Comparison of ENCODE assay signal across 8 cellular contexts in the genomic region with DNA sequence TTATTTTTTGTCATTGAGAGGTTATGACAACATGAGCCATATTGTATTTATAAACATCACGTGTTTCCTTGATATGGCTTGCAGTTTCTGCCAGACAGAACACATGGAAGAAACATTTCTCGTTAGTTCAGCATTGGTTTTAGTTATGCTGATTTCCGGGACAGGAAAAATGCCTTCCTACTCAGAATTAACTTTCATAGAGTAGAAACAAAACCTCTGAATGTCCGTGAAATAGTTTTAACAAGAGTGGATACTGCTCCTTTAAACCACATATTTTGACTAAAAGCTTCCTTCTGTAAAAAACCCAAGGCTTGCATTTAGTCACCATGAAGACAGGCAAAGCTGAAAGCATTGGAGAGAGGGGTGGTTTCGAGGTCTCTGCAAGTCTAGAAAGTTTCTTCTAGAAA.
DNase-seq lines count a peak whose midpoint lies in the region; ATAC-seq, FAIRE-seq and TF ChIP-seq lines count a peak whose summit lies in the region.

No MANE protein-coding gene starts in this region.

- H3K36me3 ChIP-seq in muscle layer of duodenum (ENCODE audit: control insufficient read depth in 1 of 2, insufficient read depth in 2 of 2, low read length in 2 of 2) (no peaks in the 10 kb centered on the region), SJCRH30 (peaks cover 13% of the 10 kb centered on the region)

- peak; percentile 82 for ATAC-seq in GM18517 (IDR thresholded peaks at IDR 0.05; ENCODE audit: unreplicated experiment)
- ATAC-seq in HG02571 (IDR thresholded peaks at IDR 0.05; ENCODE audit: unreplicated experiment): peak; percentile 87
- no peak for ATAC-seq in omental fat pad (ENCODE audit: low FRiP score)

- H3K9me3 ChIP-seq in muscle layer of duodenum (ENCODE audit: control insufficient read depth in 1 of 2, low read length in 2 of 2): no peaks in the 10 kb centered on the region
- no peaks in the 10 kb centered on the region for H3K9me3 ChIP-seq in SJCRH30 (replicated peaks)

- TF ChIP-seq CTCF in WI38 (IDR thresholded peaks at IDR 0.05; ENCODE audit: low read depth, low read length) (no peak), omental fat pad (IDR thresholded peaks at IDR 0.05) (no peak)

- peak overlapping the region; percentile 37 for H3K4me3 ChIP-seq in WI38 (ENCODE audit: low read depth, low read length)
- peak overlapping the region; percentile 24 to 36 for H3K4me3 ChIP-seq in muscle layer of duodenum (ENCODE audit: low read depth in 1 of 2, low read length in 2 of 2)
- H3K4me3 ChIP-seq in SJCRH30: no peak overlapping the region

- no peak overlapping the region for H3K27ac ChIP-seq in muscle layer of duodenum (ENCODE audit: low read length)
- no peak overlapping the region for H3K27ac ChIP-seq in SJCRH30

- no peak for FAIRE-seq in frontal cortex (lab: Jason Lieb, UNC)

- H3K4me1 ChIP-seq in muscle layer of duodenum (ENCODE audit: control insufficient read depth in 1 of 2, insufficient read depth in 2 of 2, low read length in 2 of 2) (no peaks in the 10 kb centered on the region), SJCRH30 (peaks cover 10% of the 10 kb centered on the region)

- no peaks in the 10 kb centered on the region for H3K27me3 ChIP-seq in muscle layer of duodenum (ENCODE audit: low read depth, low read length)
- no peaks in the 10 kb centered on the region for H3K27me3 ChIP-seq in SJCRH30

- DNase-seq in frontal cortex (ENCODE audit: low spot score in 2 of 2): no peak
- no peak for DNase-seq in AG20443 (ENCODE audit: low spot score)
- DNase-seq in SJCRH30: no peak
- no peak for DNase-seq in omental fat pad (ENCODE audit: low spot score)
